In the genomic region with DNA sequence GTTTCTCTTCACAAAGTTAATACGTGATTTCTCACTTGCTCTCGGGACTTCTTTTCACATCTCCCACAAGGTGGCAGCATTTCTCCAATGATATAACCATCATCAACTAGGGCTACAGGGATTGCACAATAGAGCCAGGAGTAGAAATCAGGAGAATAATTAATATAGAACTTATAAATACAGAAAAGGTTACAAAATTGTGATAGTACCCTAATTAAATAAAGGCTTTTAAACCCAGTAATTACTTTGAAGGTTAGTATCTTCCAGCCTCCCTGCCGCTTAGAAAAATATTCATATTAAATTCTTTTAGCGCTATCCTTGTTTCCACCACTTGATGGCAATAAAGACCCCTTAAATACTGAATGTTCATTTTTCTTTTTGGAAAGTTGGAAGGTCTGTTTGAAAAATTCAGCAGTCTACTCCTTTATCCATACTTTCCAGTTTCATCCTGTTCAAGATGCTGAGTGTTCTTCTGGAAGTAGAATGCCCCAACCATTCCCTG, we compare ENCODE assay signal across 8 cellular contexts.
A peak's percentile ranks its signal among the peaks of the same experiment; 100 is the strongest.
DNase-seq lines count a peak whose midpoint lies in the region; ATAC-seq and TF ChIP-seq lines count a peak whose summit lies in the region.

No MANE protein-coding gene starts in this region.

- H3K36me3 ChIP-seq in BE2C (no peaks in the 10 kb centered on the region), thoracic aorta (no peaks in the 10 kb centered on the region)

- H3K4me3 ChIP-seq in BE2C (ENCODE audit: low read depth, low read length): no peak overlapping the region
- H3K4me3 ChIP-seq in thoracic aorta: peak overlapping the region; percentile 57

- H3K9me3 ChIP-seq in BE2C (no peaks in the 10 kb centered on the region), thoracic aorta (no peaks in the 10 kb centered on the region)

- ATAC-seq in GM18499 (IDR thresholded peaks at IDR 0.05; ENCODE audit: insufficient read depth, unreplicated experiment) (peak; percentile 84), HG02798 (IDR thresholded peaks at IDR 0.05; ENCODE audit: poor library complexity, unreplicated experiment) (peak; percentile 83), left lobe of liver (peak; percentile 97), thoracic aorta (ENCODE audit: insufficient number of reproducible peaks, low FRiP score, low read depth) (peak; percentile 58)

- DNase-seq in BE2C: peak; percentile 49
- DNase-seq in NAMALWA (ENCODE audit: low spot score): peak; percentile 90
- peak; percentile 49 to 57 for DNase-seq in SHP77 (lab: John Stamatoyannopoulos, UW)
- DNase-seq in central memory CD4-positive, alpha-beta T cell: peak; percentile 63
- no peak for DNase-seq in left lobe of liver (ENCODE audit: low spot score)
- no peak for DNase-seq in thoracic aorta (ENCODE audit: low spot score)

- no peak overlapping the region for H3K27ac ChIP-seq in thoracic aorta

- TF ChIP-seq CTCF in BE2C (IDR thresholded peaks at IDR 0.05; ENCODE audit: low read depth, low read length): peak; percentile 79
- peak; percentile 66 for TF ChIP-seq CTCF in thoracic aorta (IDR thresholded peaks at IDR 0.05)

- no peaks in the 10 kb centered on the region for H3K4me1 ChIP-seq in BE2C
- H3K4me1 ChIP-seq in thoracic aorta (ENCODE audit: control insufficient read depth in 1 of 2, low read depth in 2 of 2): no peaks in the 10 kb centered on the region

- no peaks in the 10 kb centered on the region for H3K27me3 ChIP-seq in BE2C
- H3K27me3 ChIP-seq in thoracic aorta (replicated peaks; ENCODE audit: insufficient read depth): no peaks in the 10 kb centered on the region

Comparison
In these comparisons a context has a peak if more than half of its experiments do, and no peak if none do; other contexts are left out.
1. DNase-seq: peak in BE2C (single experiment), NAMALWA (single experiment), SHP77 (2 of 2) and central memory CD4-positive, alpha-beta T cell (single experiment); none in left lobe of liver (single experiment) and thoracic aorta (single experiment).
2. Peak in every context shown above with its lines, with median percentiles within 50 percentile points of each other: ATAC-seq.